ENCODE assay signal across 24 cellular contexts in genomic region chr4:71065991-71066390, GRCh38.
"Had no signal": no experiment of that assay in that cellular context is flagged by ENCODE, and none has a peak within 500 bp of the region (broad histone marks: within the 10 kb centered on the region; RNA-seq: fewer than 3 reads in every experiment).

No MANE protein-coding gene starts in this region.

- H3K27ac ChIP-seq: colonic mucosa, epithelial cell of prostate, esophagus squamous epithelium, gastrocnemius medialis, heart right ventricle, left ventricle myocardium inferior, lower lobe of right lung had no signal

- H3K27me3 ChIP-seq: colonic mucosa, esophagus squamous epithelium, gastrocnemius medialis, heart right ventricle had no signal

- DNase-seq: colonic mucosa; cortex of kidney; effector CD8-positive, alpha-beta T cell; effector memory CD8-positive, alpha-beta T cell; endodermal cell; erythroblast; esophagus squamous epithelium; foreskin fibroblast; foreskin melanocyte; gastrocnemius medialis; glutamatergic neuron; head of caudate nucleus; heart right ventricle; hippocampal formation; left cardiac atrium; left ventricle myocardium inferior; lower lobe of right lung; mesenchymal stem cell; mucosa of descending colon; naive B cell had no signal

- H3K4me1 ChIP-seq: esophagus squamous epithelium, gastrocnemius medialis, heart right ventricle, left ventricle myocardium inferior, lower lobe of right lung had no signal

- H3K9me3 ChIP-seq: colonic mucosa, esophagus squamous epithelium, gastrocnemius medialis, heart right ventricle, left ventricle myocardium inferior, lower lobe of right lung, mucosa of descending colon had no signal

- ATAC-seq: effector memory CD8-positive, alpha-beta T cell; esophagus mucosa; gastrocnemius medialis; heart right ventricle; left cardiac atrium; lower lobe of right lung; mucosa of descending colon had no signal

- FAIRE-seq: endometrium, keratinocyte had no signal

- H3K36me3 ChIP-seq: colonic mucosa, esophagus squamous epithelium, gastrocnemius medialis, heart right ventricle, left ventricle myocardium inferior, lower lobe of right lung had no signal

- H3K4me3 ChIP-seq: colonic mucosa, esophagus squamous epithelium, gastrocnemius medialis, heart right ventricle, left ventricle myocardium inferior, lower lobe of right lung, mucosa of descending colon had no signal
